In the genomic region with DNA sequence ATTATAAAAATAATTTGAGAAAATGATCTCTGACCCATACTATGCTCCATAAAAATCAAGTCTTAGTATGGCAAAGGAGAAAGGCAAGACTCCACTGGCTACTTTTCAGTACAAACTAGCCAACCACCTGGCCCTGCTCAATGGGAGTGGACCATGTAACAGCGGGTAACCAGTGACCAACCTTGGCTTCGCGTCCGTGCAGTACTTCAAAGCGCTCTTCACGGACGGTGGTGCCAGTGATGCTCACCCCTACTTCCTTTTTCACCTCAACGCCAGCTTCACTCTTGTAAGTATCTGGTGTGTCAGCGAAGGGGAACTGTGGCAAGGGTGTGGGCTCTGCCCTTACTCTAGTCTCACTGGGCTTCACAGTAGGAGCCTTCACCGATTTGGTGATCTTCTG, we compare ENCODE assay signal across 29 cellular contexts. TPM values are rescaled to one million over a fixed set of nuclear protein-coding genes. Genes with fewer than 3 reads are reported as not detected.
"Had no signal": no experiment of that assay in that cellular context is flagged by ENCODE, and none has a peak within 500 bp of the region (broad histone marks: within the 10 kb centered on the region; RNA-seq: fewer than 3 reads in every experiment).

No MANE protein-coding gene starts in this region.

- H3K27me3 ChIP-seq: body of pancreas, esophagus muscularis mucosa, foreskin keratinocyte, gastrocnemius medialis had no signal

- H3K27ac ChIP-seq: body of pancreas, coronary artery, esophagus muscularis mucosa, foreskin keratinocyte, WERI-Rb-1 had no signal

- H3K4me3 ChIP-seq: body of pancreas, coronary artery, esophagus muscularis mucosa, gastrocnemius medialis had no signal

- DNase-seq: activated B cell treated with CpG ODN at 0.5 μM for 24 hours; activated CD4-positive, alpha-beta T cell treated with anti-CD3 and anti-CD28 coated beads for 48 hours; activated CD4-positive, alpha-beta T cell treated with anti-CD3 and anti-CD28 coated beads, Interleukin-2, amount 50 U/mL, for 1 hour; activated CD4-positive, alpha-beta T cell treated with anti-CD3 and anti-CD28 coated beads, Interleukin-2, amount 50 U/mL, for 48 hours; activated CD8-positive, alpha-beta memory T cell treated with anti-CD3 and anti-CD28 coated beads for 24 hours; activated CD8-positive, alpha-beta T cell treated with anti-CD3 and anti-CD28 coated beads for 36 hours; activated effector memory CD4-positive, alpha-beta T cell treated with Interleukin-2 at 50 U/mL for 16 hours; activated gamma-delta T cell treated with Interleukin-2 at 50 U/mL for 16 hours; activated naive CD4-positive, alpha-beta T cell treated with anti-CD3 and anti-CD28 coated beads, Interleukin-2, amount 50 U/mL, for 16 hours; activated naive CD4-positive, alpha-beta T cell treated with Interleukin-2 at 50 U/mL for 16 hours; activated T-cell treated with anti-CD3 and anti-CD28 coated beads, Interleukin-2, amount 50 U/mL, for 4 hours; amniotic stem cell; anterior cingulate cortex; body of pancreas; dermis blood vessel endothelial cell; effector CD4-positive, alpha-beta T cell; effector memory CD8-positive, alpha-beta T cell; erythroblast; foreskin keratinocyte; glutamatergic neuron; T-helper 1 cell; T-helper 17 cell; T1000; WERI-Rb-1 had no signal

- ATAC-seq: activated CD4-positive, CD25-positive, alpha-beta regulatory T cell treated with anti-CD3 and anti-CD28 coated beads, Interleukin-2, amount 50 U/mL, for 24 hours; activated CD8-positive, alpha-beta T cell treated with anti-CD3 and anti-CD28 coated beads for 36 hours; activated T-cell treated with anti-CD3 and anti-CD28 coated beads, Interleukin-2, amount 50 U/mL, for 4 hours; activated T-helper 17 cell treated with anti-CD3 and anti-CD28 coated beads, Interleukin-2, amount 50 U/mL, for 72 hours; body of pancreas; effector memory CD8-positive, alpha-beta T cell; foreskin keratinocyte; T-helper 17 cell had no signal

- H3K4me1 ChIP-seq: body of pancreas, esophagus muscularis mucosa, foreskin keratinocyte had no signal

- H3K9me3 ChIP-seq: body of pancreas, esophagus muscularis mucosa, gastrocnemius medialis had no signal

RNA-seq across cellular contexts. Expression of gene TTN, which starts 23.3 kb away (rescaled TPM):
- total RNA-seq: foreskin keratinocyte had no signal
- polyA plus RNA-seq: foreskin keratinocyte had no signal
